Comparison of ENCODE assay signal across 8 cellular contexts in the genomic region with DNA sequence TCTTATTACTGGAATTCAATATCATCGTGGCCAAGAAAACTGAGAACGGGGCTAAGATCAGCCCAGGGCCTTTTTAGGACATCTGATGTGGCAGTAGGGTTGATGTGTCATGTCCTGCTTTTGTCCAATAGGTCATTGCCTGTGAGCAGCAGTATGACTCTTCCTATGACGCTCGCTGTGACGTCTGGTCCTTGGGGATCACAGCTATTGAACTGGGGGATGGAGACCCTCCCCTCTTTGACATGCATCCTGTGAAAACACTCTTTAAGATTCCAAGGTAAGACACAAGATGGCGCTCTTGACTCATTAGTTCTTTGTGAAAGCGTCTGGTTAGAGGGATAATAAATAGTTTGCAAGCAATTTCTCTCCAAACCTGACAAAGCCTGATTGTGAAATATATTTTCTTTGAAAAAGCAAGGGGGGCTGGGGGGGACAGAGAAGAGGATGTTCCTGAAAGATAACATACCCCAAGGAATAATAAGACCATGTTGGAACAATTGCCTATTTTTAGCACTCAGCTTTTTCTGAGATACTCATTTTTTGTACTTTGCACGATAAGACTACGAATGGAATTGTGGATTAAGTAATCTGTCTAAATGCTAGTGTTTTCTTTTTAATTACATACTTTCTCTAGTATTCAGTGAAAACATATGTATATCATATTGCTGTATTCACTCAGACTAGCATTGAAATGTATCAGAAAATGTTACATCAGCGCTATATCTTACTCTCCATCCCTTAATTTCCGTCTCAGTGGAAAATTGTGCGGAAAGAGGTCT. TPM values are rescaled to one million over a fixed set of nuclear protein-coding genes. Genes with fewer than 3 reads are reported as not detected.
A peak's percentile ranks its signal among the peaks of the same experiment; 100 is the strongest.
DNase-seq lines count a peak whose midpoint lies in the region; ATAC-seq, FAIRE-seq and TF ChIP-seq lines count a peak whose summit lies in the region.

No MANE protein-coding gene starts in this region.

- H3K4me2 ChIP-seq in DND-41 (ENCODE audit: insufficient read depth, low read length) (no peak overlapping the region), GM12878 (ENCODE audit: control insufficient read depth, insufficient read depth) (no peak overlapping the region)

- peak; percentile 91 for TF ChIP-seq RAD21 in GM12878 (IDR thresholded peaks at IDR 0.05; ENCODE audit: insufficient read depth, low read depth, low read length)

- H3K27ac ChIP-seq in DND-41 (ENCODE audit: low read length) (no peak overlapping the region), GM12878 (ENCODE audit: control insufficient read depth, insufficient read depth) (no peak overlapping the region)

- peak; percentile 89 for FAIRE-seq in GM12878 (lab: Jason Lieb, UNC)

- no peaks in the 10 kb centered on the region for H3K4me1 ChIP-seq in DND-41 (ENCODE audit: insufficient read depth, low read length)
- no peaks in the 10 kb centered on the region for H3K4me1 ChIP-seq in GM12878 (ENCODE audit: control insufficient read depth, insufficient read depth, low read length)

- in situ Hi-C loops in GM12878 (cut with MboI) = loop anchor here (5.0 kb wide), 2 partner anchors 126 to 576 kb away; no protein-coding TSS in a partner anchor

- POLR2A ChIA-PET in GM12878 (lab: Charles Lee) = interaction anchor here (0.6 kb wide), 1 partner anchor 106 kb away, joined by 7 read pairs; no protein-coding TSS in a partner anchor

- H3K4me3 ChIP-seq in DND-41 (ENCODE audit: low read depth in 1 of 2, low read length in 2 of 2) = no peak overlapping the region
- H3K4me3 ChIP-seq in GM12878 = no peak overlapping the region

- CTCF ChIA-PET in GM12878 (lab: Yijun Ruan, JAX) = interaction anchor here (0.6 to 3.5 kb wide), 33 partner anchors 11 to 637 kb away, joined by 3 to 44 read pairs (median 5); a partner anchor contains a TSS

- H3K36me3 ChIP-seq in DND-41 (ENCODE audit: insufficient read depth, low read length) = no peaks in the 10 kb centered on the region
- H3K36me3 ChIP-seq in GM12878 (ENCODE audit: control insufficient read depth in 2 of 2, insufficient read depth in 2 of 2, low read length in 1 of 2) = no peaks in the 10 kb centered on the region; a peak in 1 of 4 replicates

- H2AFZ ChIP-seq in DND-41 (ENCODE audit: low read depth, low read length) (no peak overlapping the region), GM12878 (ENCODE audit: control insufficient read depth, low read depth, low read length) (no peak overlapping the region)

- TF ChIP-seq CTCF in DND-41 (IDR thresholded peaks at IDR 0.05; ENCODE audit: borderline replicate concordance, extremely low read depth, low read length, poor library complexity, severe bottlenecking) (peak; percentile 72), GM12878 (IDR thresholded peaks at IDR 0.05 in 2 of 3, conservative IDR thresholded peaks at IDR 0.05 in 1 of 3; ENCODE audit: control insufficient read depth in 2 of 3, extremely low read depth in 1 of 3, insufficient read depth in 1 of 3, low read depth in 3 of 3, low read length in 3 of 3) (peak; percentile 62 to 68 (median 65))

- intact Hi-C loops in GM12878 (cut with micrococcal nuclease; ENCODE audit: unreplicated experiment) = loop anchor here (1.0 to 10.0 kb wide), 6 partner anchors 88 to 639 kb away; a partner anchor contains a TSS

- BruUV-seq in GM12878 (replicated peaks; lab: Mats Ljungman, UMichigan) = no TSS peak

- H3K27me3 ChIP-seq in DND-41 (ENCODE audit: insufficient read depth, low read length, poor library complexity) = peaks cover 14% of the 10 kb centered on the region
- no peaks in the 10 kb centered on the region for H3K27me3 ChIP-seq in GM12878 (replicated peaks in 1 of 2; ENCODE audit: control insufficient read depth in 2 of 2, insufficient read depth in 2 of 2, low read length in 1 of 2)

- SMC1A ChIA-PET in GM12878 (lab: Charles Lee; ENCODE audit: uncharacterized antibody, unreplicated experiment) = interaction anchor here (0.6 to 4.3 kb wide), 23 partner anchors 8 to 580 kb away, joined by 3 to 32 read pairs (median 4); a partner anchor contains a TSS

- H3K9ac ChIP-seq in DND-41 (ENCODE audit: low read depth, low read length) = no peak overlapping the region
- H3K9ac ChIP-seq in GM12878 (ENCODE audit: control insufficient read depth, insufficient read depth, low read length) = no peak overlapping the region

- TF ChIP-seq POLR2A in GM12878 (IDR thresholded peaks at IDR 0.05; ENCODE audit: low read depth, low read length) = no peak

- DNase-seq in DND-41 = peak; percentile 20
- peak; percentile 28 for DNase-seq in NCI-H524 treated with DMSO at 0.1 percent for 48 hours (lab: John Stamatoyannopoulos, UW)
- DNase-seq in GM12878 (ENCODE audit: low read depth, low spot score) = no peak
- DNase-seq in left lobe of liver (ENCODE audit: low spot score) = no peak
- no peak for DNase-seq in effector CD8-positive, alpha-beta T cell (lab: John Stamatoyannopoulos, UW)

- H3K79me2 ChIP-seq in DND-41 (ENCODE audit: insufficient read depth, low read length) (no peaks in the 10 kb centered on the region), GM12878 (ENCODE audit: control insufficient read depth, insufficient read depth, low read length) (no peaks in the 10 kb centered on the region)

- 46% methylated on average over 12 of the region's 12 CpGs for WGBS in GM12878 (ENCODE audit: insufficient coverage, insufficient replicate concordance, low lambda C conversion rate, missing lambda C conversion rate)

- TF ChIP-seq EP300 in GM12878 (IDR thresholded peaks at IDR 0.05; ENCODE audit: borderline replicate concordance in 1 of 2, control insufficient read depth in 1 of 2, low read depth in 2 of 2, low read length in 2 of 2) = no peak

- no peaks in the 10 kb centered on the region for H4K20me1 ChIP-seq in DND-41 (ENCODE audit: insufficient read depth, low read length)
- H4K20me1 ChIP-seq in GM12878 (ENCODE audit: control insufficient read depth, insufficient read depth) = no peaks in the 10 kb centered on the region

- ATAC-seq in DND-41 (ENCODE audit: insufficient read depth, low read depth) (peak; percentile 60; the same call in 2 of the 3 replicates), HG03342 (IDR thresholded peaks at IDR 0.05; ENCODE audit: unreplicated experiment) (peak; percentile 43), GM12878 (peak; percentile 88), left lobe of liver (peak; percentile 45), HG03159 (IDR thresholded peaks at IDR 0.05; ENCODE audit: unreplicated experiment) (no peak), HG02885 (IDR thresholded peaks at IDR 0.05; ENCODE audit: poor library complexity, unreplicated experiment) (no peak)

- RAD21 ChIA-PET in GM12878 (lab: Charles Lee; ENCODE audit: unreplicated experiment) = interaction anchor here (0.8 to 3.6 kb wide), 20 partner anchors 14 to 577 kb away, joined by 3 to 18 read pairs (median 4); no protein-coding TSS in a partner anchor

- H3K9me3 ChIP-seq in DND-41 (ENCODE audit: insufficient read depth, low read length, severe bottlenecking) (no peaks in the 10 kb centered on the region), GM12878 (replicated peaks; ENCODE audit: control insufficient read depth, insufficient read depth, low read length) (no peaks in the 10 kb centered on the region)

TF ChIP-seq in GM12878, 131 proteins besides CTCF, POLR2A, EP300 and RAD21 (continues in another document):
- 0 out of 2 replicates have a peak, but pooled peaks have one; percentile 19 for TF ChIP-seq RAD51 (IDR thresholded peaks at IDR 0.05)
- no peak for TF ChIP-seq ASH2L (IDR thresholded peaks at IDR 0.05; ENCODE audit: borderline replicate concordance, low read depth)
- peak; percentile 28; the same call in 1 of the 2 replicates for TF ChIP-seq ATF7 (IDR thresholded peaks at IDR 0.05; ENCODE audit: low read depth)
- 0 out of 2 replicates have a peak, but pooled peaks have one; percentile 33 for TF ChIP-seq SMARCA5 (IDR thresholded peaks at IDR 0.05)
- no peak for TF ChIP-seq BHLHE40 (IDR thresholded peaks at IDR 0.05; ENCODE audit: borderline replicate concordance in 1 of 2, low read depth in 2 of 2, low read length in 1 of 2)
- TF ChIP-seq, protein P1, sequence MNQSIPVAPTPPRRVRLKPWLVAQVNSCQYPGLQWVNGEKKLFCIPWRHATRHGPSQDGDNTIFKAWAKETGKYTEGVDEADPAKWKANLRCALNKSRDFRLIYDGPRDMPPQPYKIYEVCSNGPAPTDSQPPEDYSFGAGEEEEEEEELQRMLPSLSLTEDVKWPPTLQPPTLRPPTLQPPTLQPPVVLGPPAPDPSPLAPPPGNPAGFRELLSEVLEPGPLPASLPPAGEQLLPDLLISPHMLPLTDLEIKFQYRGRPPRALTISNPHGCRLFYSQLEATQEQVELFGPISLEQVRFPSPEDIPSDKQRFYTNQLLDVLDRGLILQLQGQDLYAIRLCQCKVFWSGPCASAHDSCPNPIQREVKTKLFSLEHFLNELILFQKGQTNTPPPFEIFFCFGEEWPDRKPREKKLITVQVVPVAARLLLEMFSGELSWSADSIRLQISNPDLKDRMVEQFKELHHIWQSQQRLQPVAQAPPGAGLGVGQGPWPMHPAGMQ (IDR thresholded peaks at IDR 0.05; ENCODE audit: borderline replicate concordance) = no peak
- TF ChIP-seq CHD4 (IDR thresholded peaks at IDR 0.05) = no peak
- TF ChIP-seq SUZ12 (IDR thresholded peaks at IDR 0.05; ENCODE audit: unreplicated experiment) = no peak
- no peak for TF ChIP-seq NR2F1 (conservative IDR thresholded peaks at IDR 0.05)
- TF ChIP-seq SUPT20H (IDR thresholded peaks at IDR 0.05; ENCODE audit: borderline replicate concordance, control insufficient read depth, low read depth, low read length) = no peak

RNA-seq across cellular contexts. Expression of a gene that starts 58.1 kb away (rescaled TPM):
- 98.1 and 104 TPM in 2 replicates for total RNA-seq in GM12878 (2013; cell fraction: nucleolus; rRNA removed)
- total RNA-seq in GM12878 (2014; rRNA removed) = 2.9 and 3.9 TPM in 2 replicates
- 2.8 and 2.9 TPM in 2 replicates for total RNA-seq in GM12878 (2014; rRNA removed; fragmentation: Illumina TruSeq; extraction: Trizol)
- total RNA-seq in GM12878 (2021) = 2.3 and 2.6 TPM in 2 replicates
- 1.3 TPM for polyA plus RNA-seq in GM12878 (2011; ENCODE audit: low read depth)
- 7.1 and 8.3 TPM in 2 replicates for polyA plus RNA-seq in GM12878 (2011; rRNA removed)
- polyA plus RNA-seq in GM12878 (2011; cell fraction: cytosol; rRNA removed) = 4.8 and 5.4 TPM in 2 replicates
- polyA plus RNA-seq in GM12878 (2011; cell fraction: nucleus; rRNA removed) = 6.1 and 6.6 TPM in 2 replicates
- polyA plus RNA-seq in GM12878 (2012) = 1.7 and 2.3 TPM in 2 replicates
- 2.1 and 2.4 TPM in 2 replicates for polyA plus RNA-seq in GM12878 (2014; fragmentation: Illumina TruSeq; extraction: Trizol)
- polyA plus RNA-seq in GM12878 (2014; fragmentation: Nextera tagmentation; extraction: Ambion mirVana) = 1 to 10 TPM; 1.1 to 1.2 TPM
- 1.3 TPM in 2 replicates for polyA plus RNA-seq in GM12878 (2014; rRNA removed)
- 1 to 10 TPM; 1.6 to 2.2 TPM for polyA plus RNA-seq in GM12878 (2016; fragmentation: Nextera tagmentation; extraction: Ambion mirVana)
- 24.1 and 26.5 TPM in 2 replicates for polyA minus RNA-seq in GM12878 (2011; rRNA and poly(A)+ RNA removed)
- polyA minus RNA-seq in GM12878 (2011; cell fraction: cytosol; rRNA and poly(A)+ RNA removed) = 2.4 and 4.1 TPM in 2 replicates
- 30.9 and 46.5 TPM in 2 replicates for polyA minus RNA-seq in GM12878 (2011; cell fraction: nucleus; rRNA and poly(A)+ RNA removed)
- total RNA-seq in left lobe of liver = not detected

Comparison
In these comparisons a context has a peak if more than half of its experiments do, and no peak if none do; other contexts are left out.
1. ATAC-seq: peak in DND-41 (single experiment), HG03342 (single experiment), GM12878 (single experiment) and left lobe of liver (single experiment); none in HG03159 (single experiment) and HG02885 (single experiment).
2. DNase-seq: peak in DND-41 (single experiment) and NCI-H524 treated with DMSO at 0.1 percent for 48 hours (single experiment); none in GM12878 (single experiment), left lobe of liver (single experiment) and effector CD8-positive, alpha-beta T cell (single experiment).